In the genomic region with DNA sequence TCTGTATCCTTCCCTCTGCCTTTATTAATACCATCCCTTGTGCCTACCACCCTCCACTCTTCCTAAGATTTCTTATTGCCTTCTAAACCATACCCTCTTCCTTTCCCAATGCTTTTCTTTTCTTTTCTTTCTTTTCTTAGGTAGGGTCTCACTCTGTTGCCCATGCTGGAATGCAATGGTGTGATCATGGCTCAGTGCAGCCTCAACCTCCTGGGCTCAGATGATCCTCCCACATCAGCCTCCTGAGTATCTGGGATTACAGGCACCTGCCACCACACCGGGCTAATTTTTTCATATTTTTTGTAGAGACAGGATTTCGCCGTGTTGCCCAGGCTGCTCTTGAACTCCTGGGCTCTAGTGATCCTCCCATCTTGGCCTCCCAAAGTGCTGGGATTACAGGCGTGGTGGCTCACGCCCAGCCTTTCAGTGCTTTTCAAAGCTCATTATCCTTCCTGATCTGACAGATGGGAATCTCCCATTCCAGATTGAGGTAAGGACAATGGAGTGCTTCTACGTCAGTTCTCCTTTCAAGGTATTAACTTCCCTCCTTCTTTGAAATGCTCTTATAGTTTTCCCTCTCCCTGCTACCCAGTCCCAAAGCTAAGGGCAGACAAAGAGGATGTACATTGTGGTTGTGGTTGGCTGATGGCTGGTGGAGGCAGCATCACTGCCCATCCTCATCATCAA, we compare ENCODE assay signal across 15 cellular contexts. TPM values are rescaled to one million over a fixed set of nuclear protein-coding genes. Genes with fewer than 3 reads are reported as not detected.
A peak's percentile ranks its signal among the peaks of the same experiment; 100 is the strongest.
DNase-seq lines count a peak whose midpoint lies in the region; ATAC-seq and TF ChIP-seq lines count a peak whose summit lies in the region.
"Had no signal": no experiment of that assay in that cellular context is flagged by ENCODE, and none has a peak within 500 bp of the region (broad histone marks: within the 10 kb centered on the region; RNA-seq: fewer than 3 reads in every experiment).

No MANE protein-coding gene starts in this region.

- WGBS in SK-N-SH (ENCODE audit: low lambda C conversion rate), result 83% methylated on average over 6 of the region's 6 CpGs
- 76% methylated on average over 6 of the region's 6 CpGs for WGBS in suprapubic skin

- no peak for TF ChIP-seq CTCF in SK-N-SH (IDR thresholded peaks at IDR 0.05)
- TF ChIP-seq CTCF in ascending aorta (IDR thresholded peaks at IDR 0.05), result no peak
- TF ChIP-seq CTCF in suprapubic skin (IDR thresholded peaks at IDR 0.05), result no peak

- peak overlapping the region; percentile 82 for H3K9ac ChIP-seq in SK-N-SH

- H3F3A ChIP-seq in SK-N-SH (replicated peaks; ENCODE audit: insufficient read depth), result peaks cover 98% of the 10 kb centered on the region

- H3K27me3 ChIP-seq in SK-N-SH (ENCODE audit: insufficient read depth) (no peaks in the 10 kb centered on the region), ascending aorta (no peaks in the 10 kb centered on the region), suprapubic skin (no peaks in the 10 kb centered on the region)

- TF ChIP-seq RAD21 in SK-N-SH (IDR thresholded peaks at IDR 0.05; ENCODE audit: low read length), result no peak

- no peaks in the 10 kb centered on the region for H3K9me2 ChIP-seq in SK-N-SH

- ATAC-seq in SK-N-SH treated with all-trans-retinoic acid at 6 μM for 48 hours (no peak), HG03432 (IDR thresholded peaks at IDR 0.05; ENCODE audit: unreplicated experiment) (no peak)
- ATAC-seq: left lobe of liver had no signal

- CTCF ChIA-PET in SK-N-SH (lab: Yijun Ruan, JAX), result no interaction called here

- H3K36me3 ChIP-seq in SK-N-SH (replicated peaks in 1 of 2; ENCODE audit: control insufficient read depth in 1 of 2, insufficient read depth in 2 of 2, low read length in 1 of 2), result peaks cover 60 to 85% of the 10 kb centered on the region in 2 experiments
- peaks cover 28 to 45% of the 10 kb centered on the region in 2 donors for H3K36me3 ChIP-seq in ascending aorta
- H3K36me3 ChIP-seq in suprapubic skin, result peaks cover 58% of the 10 kb centered on the region

- no peak for DNase-seq in SK-N-SH
- no peak for DNase-seq in ascending aorta (ENCODE audit: low spot score in 2 of 2)
- peak; percentile 34 for DNase-seq in islet precursor cell
- DNase-seq in suprapubic skin (ENCODE audit: low spot score in 2 of 2), result no peak
- no peak for DNase-seq in DMS 273 (lab: John Stamatoyannopoulos, UW; ENCODE audit: unreplicated experiment)
- no peak for DNase-seq in dedifferentiated amniotic fluid mesenchymal stem cell (ENCODE audit: extremely low spot score)
- DNase-seq: activated naive CD4-positive, alpha-beta T cell treated with Interleukin-2 at 50 U/mL for 16 hours; C1 segment of cervical spinal cord; DMS79 treated with DMSO at 0.1 percent for 48 hours; Kasumi-1; NCI-H146 had no signal

- H3K27ac ChIP-seq in SK-N-SH (ENCODE audit: low read depth in 2 of 2, low read length in 1 of 2), result peak overlapping the region in 1 of 2 experiments; percentile 99; a peak in 2 of 4 replicates
- H3K27ac ChIP-seq in ascending aorta, result peak overlapping the region; percentile 43 to 69
- peak overlapping the region; percentile 7 for H3K27ac ChIP-seq in suprapubic skin
- H3K27ac ChIP-seq: 22Rv1 had no signal

- H3K9me3 ChIP-seq in SK-N-SH (no peaks in the 10 kb centered on the region), ascending aorta (no peaks in the 10 kb centered on the region), suprapubic skin (no peaks in the 10 kb centered on the region)

- H3K4me3 ChIP-seq in SK-N-SH (ENCODE audit: low read depth in 2 of 2, low read length in 1 of 2) (no peak overlapping the region; a peak in 1 of 4 replicates), ascending aorta (no peak overlapping the region), suprapubic skin (no peak overlapping the region)

- peaks cover 87% of the 10 kb centered on the region for H4K20me1 ChIP-seq in SK-N-SH (ENCODE audit: insufficient read depth)

- TF ChIP-seq EP300 in SK-N-SH (IDR thresholded peaks at IDR 0.05; ENCODE audit: borderline replicate concordance in 1 of 2, low read depth in 1 of 2, low read length in 1 of 2), result no peak
- no peak for TF ChIP-seq EP300 in suprapubic skin (IDR thresholded peaks at IDR 0.05)

- H2AFZ ChIP-seq in SK-N-SH (ENCODE audit: low read depth), result no peak overlapping the region

- intact Hi-C loops in ascending aorta (cut with DNase I), result no loop called here

- H3K4me1 ChIP-seq in SK-N-SH (ENCODE audit: control insufficient read depth in 1 of 2, insufficient read depth in 2 of 2, low read depth in 1 of 2, low read length in 1 of 2), result peaks cover 2 to 64% of the 10 kb centered on the region in 2 experiments
- H3K4me1 ChIP-seq in ascending aorta, result peaks cover 17 to 75% of the 10 kb centered on the region in 2 donors
- peaks cover 91% of the 10 kb centered on the region for H3K4me1 ChIP-seq in suprapubic skin

- TF ChIP-seq POLR2A in suprapubic skin (IDR thresholded peaks at IDR 0.05), result no peak

- POLR2A ChIA-PET in SK-N-SH (lab: Yijun Ruan, JAX), result no interaction called here

- peaks cover 99% of the 10 kb centered on the region for H3K79me2 ChIP-seq in SK-N-SH (ENCODE audit: insufficient read depth)

- H3K4me2 ChIP-seq in SK-N-SH, result peak overlapping the region; percentile 39

TF ChIP-seq in SK-N-SH, 30 proteins besides CTCF, POLR2A, EP300 and RAD21:
- TF ChIP-seq FOSL2 (IDR thresholded peaks at IDR 0.05; ENCODE audit: borderline replicate concordance, low read depth), result no peak
- no peak for TF ChIP-seq YY1 (IDR thresholded peaks at IDR 0.05; ENCODE audit: low read depth)

TF ChIP-seq in SK-N-SH treated with all-trans-retinoic acid at 6 μM for 48 hours, 23 proteins besides CTCF, POLR2A, EP300 and RAD21:
- TF ChIP-seq RARB (CRISPR knock-in tag; IDR thresholded peaks at IDR 0.05), result no peak
- TF ChIP-seq GLIS3 (CRISPR knock-in tag; IDR thresholded peaks at IDR 0.05), result no peak
- TF ChIP-seq ESRRG (CRISPR knock-in tag; IDR thresholded peaks at IDR 0.05), result no peak

RNA-seq across cellular contexts. Expression of a gene that starts 14.6 kb away (rescaled TPM):
- polyA plus RNA-seq in SK-N-SH (2012; rRNA removed), result 4,669 and 5,711 TPM in 2 replicates
- polyA plus RNA-seq in SK-N-SH (2012; cell fraction: cytosol; rRNA removed), result 5,477 and 5,705 TPM in 2 replicates
- 2,958 and 4,347 TPM in 2 replicates for polyA plus RNA-seq in SK-N-SH (2012; cell fraction: nucleus; rRNA removed)
- total RNA-seq in ascending aorta (730 TPM), suprapubic skin (1,000 to 10,000 TPM; 1,379 to 1,734 (median 1,554) TPM)
